ENCODE assay signal across 15 cellular contexts in the genomic region with DNA sequence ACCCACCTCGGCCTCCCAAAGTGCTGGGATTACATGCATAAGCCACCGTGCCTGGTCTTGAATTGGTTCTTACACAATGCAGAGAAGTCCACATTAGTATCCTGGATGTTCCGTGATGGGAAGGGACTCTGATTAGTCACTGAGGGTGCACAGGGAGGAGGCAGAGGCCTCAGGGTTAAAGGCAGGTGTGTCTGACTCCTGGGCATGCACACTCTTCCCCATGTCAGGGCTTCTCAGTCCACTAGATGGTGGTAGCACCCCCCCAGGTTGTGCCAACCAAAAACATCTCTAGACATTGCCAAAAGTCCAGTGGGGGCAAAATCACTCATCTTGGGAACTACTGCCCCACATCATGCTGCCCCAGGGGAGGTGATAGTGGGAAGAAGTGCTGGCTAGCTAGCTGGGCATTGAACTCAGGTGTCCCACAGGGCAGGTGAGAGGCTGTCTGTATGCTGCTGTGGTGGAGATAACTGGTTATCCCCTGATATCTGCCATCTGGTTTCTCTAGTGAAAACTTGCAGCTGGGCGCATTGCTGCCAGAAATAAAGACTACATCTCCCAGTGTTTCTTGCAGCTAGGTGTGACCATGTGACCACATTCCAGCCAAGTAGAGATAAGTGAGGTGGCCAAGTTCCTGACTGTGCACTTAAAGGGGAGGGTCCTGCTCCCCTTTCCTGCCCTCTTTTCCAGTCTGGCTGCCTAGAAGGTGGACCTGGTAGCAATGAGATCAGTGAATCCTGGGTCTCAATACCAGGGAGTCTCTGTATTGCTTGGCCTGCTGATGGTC. TPM values are rescaled to one million over a fixed set of nuclear protein-coding genes. Genes with fewer than 3 reads are reported as not detected.
DNase-seq lines count a peak whose midpoint lies in the region; ATAC-seq and TF ChIP-seq lines count a peak whose summit lies in the region.
"Had no signal": no experiment of that assay in that cellular context is flagged by ENCODE, and none has a peak within 500 bp of the region (broad histone marks: within the 10 kb centered on the region; RNA-seq: fewer than 3 reads in every experiment).

No MANE protein-coding gene starts in this region.

- peaks cover 2% of the 10 kb centered on the region for H3K27me3 Mint-ChIP-seq in GM23338 (ENCODE audit: insufficient read depth, low read depth, poor library complexity)

- intact Hi-C loops in head of caudate nucleus (cut with DNase I) = no loop called here

- no peaks in the 10 kb centered on the region for H3F3A ChIP-seq in GM23338 (replicated peaks; ENCODE audit: low read depth)

- no peak overlapping the region for H3K4me3 Mint-ChIP-seq in GM23338
- H3K4me3 Mint-ChIP-seq: mesothelial cell of epicardium had no signal

- H3K27ac ChIP-seq in GM23338 (ENCODE audit: low read depth) = no peak overlapping the region
- H3K27ac ChIP-seq in epithelial cell of prostate = peak overlapping the region; percentile 52
- H3K27ac ChIP-seq: coronary artery, hepatocyte, thyroid gland had no signal

- H3K4me1 ChIP-seq in GM23338 (ENCODE audit: insufficient read depth) = no peaks in the 10 kb centered on the region

- 0 out of 4 replicates have a peak, but pooled peaks have one; percentile 16 to 32 for TF ChIP-seq CTCF in GM23338 (conservative IDR thresholded peaks at IDR 0.05; ENCODE audit: low read depth in 2 of 2)

- H3K36me3 ChIP-seq in GM23338 (ENCODE audit: insufficient read depth) = no peaks in the 10 kb centered on the region
- H3K36me3 ChIP-seq: thyroid gland had no signal

- H3K4me3 ChIP-seq in GM23338 = no peak overlapping the region
- H3K4me3 ChIP-seq: coronary artery, hepatocyte, thyroid gland had no signal

- 0 out of 2 replicates have a peak, but pooled peaks cover 10% of the 10 kb centered on the region for H3K9me2 ChIP-seq in GM23338 (ENCODE audit: insufficient read depth)

- no peak overlapping the region for H3K27ac Mint-ChIP-seq in GM23338
- H3K27ac Mint-ChIP-seq: mesothelial cell of epicardium had no signal

- no peaks in the 10 kb centered on the region for H4K20me1 ChIP-seq in GM23338 (replicated peaks; ENCODE audit: insufficient read depth)

- H3K36me3 Mint-ChIP-seq in GM23338 (ENCODE audit: low read depth) = no peaks in the 10 kb centered on the region; the same call in 2 of the 3 replicates
- H3K36me3 Mint-ChIP-seq: mesothelial cell of epicardium had no signal

- peak; percentile 20 to 36 for DNase-seq in AML-193 (lab: John Stamatoyannopoulos, UW)
- peak; percentile 53 for DNase-seq in GM23338 (ENCODE audit: low spot score)
- DNase-seq in RPMI7951 (ENCODE audit: low read depth) = peak; percentile 54
- DNase-seq in epithelial cell of prostate (ENCODE audit: low read depth, low spot score) = peak; percentile 88
- DNase-seq in stimulated activated naive CD4-positive, alpha-beta T cell (lab: John Stamatoyannopoulos, UW) = no peak
- DNase-seq in head of caudate nucleus = no peak
- DNase-seq in putamen (ENCODE audit: low spot score) = no peak
- DNase-seq: activated naive CD4-positive, alpha-beta T cell; NCI-H2107; thyroid gland had no signal

- H3K4me1 Mint-ChIP-seq in GM23338 = peaks cover 7% of the 10 kb centered on the region
- H3K4me1 Mint-ChIP-seq: mesothelial cell of epicardium had no signal

- H3K4me2 ChIP-seq in GM23338 = no peak overlapping the region
- H3K4me2 ChIP-seq: hepatocyte had no signal

- no peaks in the 10 kb centered on the region for H3K27me3 ChIP-seq in GM23338 (ENCODE audit: insufficient read depth)
- H3K27me3 ChIP-seq: hepatocyte, thyroid gland had no signal

- ATAC-seq in GM23338 = peak; percentile 81
- no peak for ATAC-seq in GM18873 (IDR thresholded peaks at IDR 0.05; ENCODE audit: low FRiP score, unreplicated experiment)

- H2AFZ ChIP-seq in GM23338 = peak overlapping the region; percentile 72; the same call in 1 of the 2 replicates
- H2AFZ ChIP-seq: hepatocyte had no signal

- no peaks in the 10 kb centered on the region for H3K9me3 Mint-ChIP-seq in GM23338
- H3K9me3 Mint-ChIP-seq: mesothelial cell of epicardium had no signal

- no peaks in the 10 kb centered on the region for H3K79me2 ChIP-seq in GM23338 (replicated peaks; ENCODE audit: insufficient read depth)
- H3K79me2 ChIP-seq: hepatocyte had no signal

TF ChIP-seq in GM23338, 12 proteins besides CTCF, POLR2A, EP300 and RAD21:
- no peak for TF ChIP-seq CREB1 (CRISPR knock-in tag; IDR thresholded peaks at IDR 0.05; ENCODE audit: low read depth)
- TF ChIP-seq ZNF114 (CRISPR knock-in tag; IDR thresholded peaks at IDR 0.05) = no peak
- TF ChIP-seq, protein P1, sequence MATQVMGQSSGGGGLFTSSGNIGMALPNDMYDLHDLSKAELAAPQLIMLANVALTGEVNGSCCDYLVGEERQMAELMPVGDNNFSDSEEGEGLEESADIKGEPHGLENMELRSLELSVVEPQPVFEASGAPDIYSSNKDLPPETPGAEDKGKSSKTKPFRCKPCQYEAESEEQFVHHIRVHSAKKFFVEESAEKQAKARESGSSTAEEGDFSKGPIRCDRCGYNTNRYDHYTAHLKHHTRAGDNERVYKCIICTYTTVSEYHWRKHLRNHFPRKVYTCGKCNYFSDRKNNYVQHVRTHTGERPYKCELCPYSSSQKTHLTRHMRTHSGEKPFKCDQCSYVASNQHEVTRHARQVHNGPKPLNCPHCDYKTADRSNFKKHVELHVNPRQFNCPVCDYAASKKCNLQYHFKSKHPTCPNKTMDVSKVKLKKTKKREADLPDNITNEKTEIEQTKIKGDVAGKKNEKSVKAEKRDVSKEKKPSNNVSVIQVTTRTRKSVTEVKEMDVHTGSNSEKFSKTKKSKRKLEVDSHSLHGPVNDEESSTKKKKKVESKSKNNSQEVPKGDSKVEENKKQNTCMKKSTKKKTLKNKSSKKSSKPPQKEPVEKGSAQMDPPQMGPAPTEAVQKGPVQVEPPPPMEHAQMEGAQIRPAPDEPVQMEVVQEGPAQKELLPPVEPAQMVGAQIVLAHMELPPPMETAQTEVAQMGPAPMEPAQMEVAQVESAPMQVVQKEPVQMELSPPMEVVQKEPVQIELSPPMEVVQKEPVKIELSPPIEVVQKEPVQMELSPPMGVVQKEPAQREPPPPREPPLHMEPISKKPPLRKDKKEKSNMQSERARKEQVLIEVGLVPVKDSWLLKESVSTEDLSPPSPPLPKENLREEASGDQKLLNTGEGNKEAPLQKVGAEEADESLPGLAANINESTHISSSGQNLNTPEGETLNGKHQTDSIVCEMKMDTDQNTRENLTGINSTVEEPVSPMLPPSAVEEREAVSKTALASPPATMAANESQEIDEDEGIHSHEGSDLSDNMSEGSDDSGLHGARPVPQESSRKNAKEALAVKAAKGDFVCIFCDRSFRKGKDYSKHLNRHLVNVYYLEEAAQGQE (IDR thresholded peaks at IDR 0.05; ENCODE audit: unreplicated experiment) = no peak
- no peak for TF ChIP-seq POLR2AphosphoS5 (IDR thresholded peaks at IDR 0.05; ENCODE audit: low read depth)
- TF ChIP-seq, protein P2, sequence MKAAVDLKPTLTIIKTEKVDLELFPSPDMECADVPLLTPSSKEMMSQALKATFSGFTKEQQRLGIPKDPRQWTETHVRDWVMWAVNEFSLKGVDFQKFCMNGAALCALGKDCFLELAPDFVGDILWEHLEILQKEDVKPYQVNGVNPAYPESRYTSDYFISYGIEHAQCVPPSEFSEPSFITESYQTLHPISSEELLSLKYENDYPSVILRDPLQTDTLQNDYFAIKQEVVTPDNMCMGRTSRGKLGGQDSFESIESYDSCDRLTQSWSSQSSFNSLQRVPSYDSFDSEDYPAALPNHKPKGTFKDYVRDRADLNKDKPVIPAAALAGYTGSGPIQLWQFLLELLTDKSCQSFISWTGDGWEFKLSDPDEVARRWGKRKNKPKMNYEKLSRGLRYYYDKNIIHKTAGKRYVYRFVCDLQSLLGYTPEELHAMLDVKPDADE (IDR thresholded peaks at IDR 0.05) = no peak

RNA-seq across cellular contexts. Expression of a gene that starts 8.4 kb away (rescaled TPM):
- 48.9 and 52.6 TPM in 2 replicates for total RNA-seq in GM23338 (2014; rRNA removed; shearing (Covaris generic))
- 84.9 and 92.2 TPM in 2 replicates for polyA plus RNA-seq in GM23338 (2016; fragmentation: Nextera tagmentation; extraction: Ambion mirVana)
- total RNA-seq in RPMI7951 (2014; rRNA removed; shearing (Covaris generic)) = 35.2 and 44.1 TPM in 2 replicates

RNA-seq across cellular contexts. Expression of a gene that starts 16.2 kb away (rescaled TPM):
- not detected in 2 replicates for total RNA-seq in GM23338 (2014; rRNA removed; shearing (Covaris generic))
- polyA plus RNA-seq in GM23338 (2016; fragmentation: Nextera tagmentation; extraction: Ambion mirVana) = 0.29 TPM in 1 of 2 replicates, not detected in the other
- total RNA-seq in RPMI7951 (2014; rRNA removed; shearing (Covaris generic)) = not detected in 2 replicates
- total RNA-seq: hepatocyte, HT-29, mesothelial cell of epicardium had no signal
- polyA plus RNA-seq: hepatocyte had no signal

Comparison
In these comparisons a context has a peak if more than half of its experiments do, and no peak if none do; other contexts are left out.
1. DNase-seq: peak in AML-193 (2 of 2), GM23338 (single experiment), RPMI7951 (single experiment) and epithelial cell of prostate (single experiment); none in stimulated activated naive CD4-positive, alpha-beta T cell (0 of 6), head of caudate nucleus (0 of 42) and putamen (single experiment).